Comparison of ENCODE assay signal across 8 cellular contexts in genomic region chr9:14315754-14316573, GRCh38. TPM values are rescaled to one million over a fixed set of nuclear protein-coding genes. Genes with fewer than 3 reads are reported as not detected.
DNase-seq lines count a peak whose midpoint lies in the region; ATAC-seq and TF ChIP-seq lines count a peak whose summit lies in the region.

No MANE protein-coding gene starts in this region.

- CTCF ChIA-PET in CD8-positive, alpha-beta memory T cell (lab: Charles Lee), result no interaction called here

- H3K9me3 Mint-ChIP-seq in CD8-positive, alpha-beta memory T cell, result peaks cover 0 to 9% (median 2%) of the 10 kb centered on the region in 5 donors

- H3K4me1 Mint-ChIP-seq in CD8-positive, alpha-beta memory T cell, result peaks cover 21 to 35% (median 33%) of the 10 kb centered on the region in 3 donors

- H3K27me3 ChIP-seq in CD8-positive, alpha-beta memory T cell (ENCODE audit: insufficient read depth, low read length, poor library complexity, severe bottlenecking), result peaks cover 23% of the 10 kb centered on the region
- H3K27me3 ChIP-seq in Karpas-422 (ENCODE audit: low read length), result no peaks in the 10 kb centered on the region
- no peaks in the 10 kb centered on the region for H3K27me3 ChIP-seq in adrenal gland
- peaks cover 12% of the 10 kb centered on the region for H3K27me3 ChIP-seq in hepatocyte

- H3K27ac ChIP-seq in CD8-positive, alpha-beta memory T cell (ENCODE audit: low read depth, low read length), result no peak overlapping the region
- H3K27ac ChIP-seq in Karpas-422 (ENCODE audit: low read length) (peak overlapping the region; percentile 89; the same call in 1 of the 2 replicates), adrenal gland (peak overlapping the region in 4 of 5 donors; percentile 73 to 99 (median 80)), hepatocyte (peak overlapping the region; percentile 93)

- TF ChIP-seq POLR2A in adrenal gland (IDR thresholded peaks at IDR 0.05), result peak in 1 of 2 donors; percentile 49

- intact Hi-C loops in adrenal gland (cut with DNase I), result no loop called here

- 3 to 6% (median 4%) methylated on average over 37 to 46 of the region's 46 CpGs for WGBS in adrenal gland, 4 donors
- WGBS in hepatocyte (ENCODE audit: low lambda C conversion rate, missing lambda C conversion rate), result 4% methylated on average over 26 of the region's 46 CpGs

- POLR2A ChIA-PET in CD8-positive, alpha-beta memory T cell (lab: Charles Lee), result no interaction called here

- H3K36me3 ChIP-seq in CD8-positive, alpha-beta memory T cell (ENCODE audit: insufficient read depth, low read length), result no peaks in the 10 kb centered on the region
- no peaks in the 10 kb centered on the region for H3K36me3 ChIP-seq in Karpas-422 (ENCODE audit: insufficient read depth, low read length)
- H3K36me3 ChIP-seq in adrenal gland (replicated peaks in 1 of 2), result no peaks in the 10 kb centered on the region
- no peaks in the 10 kb centered on the region for H3K36me3 ChIP-seq in hepatocyte (replicated peaks; ENCODE audit: insufficient read depth, low read depth)

- H3K79me2 ChIP-seq in Karpas-422 (ENCODE audit: low read length), result no peaks in the 10 kb centered on the region
- peaks cover 58% of the 10 kb centered on the region for H3K79me2 ChIP-seq in hepatocyte

- H3K4me3 Mint-ChIP-seq in CD8-positive, alpha-beta memory T cell, result peak overlapping the region; percentile 71 to 92 (median 83)

- H3K4me2 ChIP-seq in Karpas-422 (ENCODE audit: low read depth, low read length, poor library complexity, severe bottlenecking) (peak overlapping the region; percentile 77), hepatocyte (peak overlapping the region; percentile 92)

- TF ChIP-seq CTCF in adrenal gland (IDR thresholded peaks at IDR 0.05), result no peak
- TF ChIP-seq CTCF in hepatocyte (IDR thresholded peaks at IDR 0.05; ENCODE audit: poor library complexity), result no peak
- TF ChIP-seq CTCF in retinal pigment epithelial cell (conservative IDR thresholded peaks at IDR 0.05; ENCODE audit: low read depth, low read length), result no peak

- H2AFZ ChIP-seq in Karpas-422 (ENCODE audit: low read length), result 0 out of 2 replicates have a peak overlapping the region, but pooled peaks have one; percentile 66
- peak overlapping the region; percentile 54 for H2AFZ ChIP-seq in hepatocyte

- H3K4me3 ChIP-seq in CD8-positive, alpha-beta memory T cell (ENCODE audit: low read length), result no peak overlapping the region
- peak overlapping the region; percentile 68 for H3K4me3 ChIP-seq in Karpas-422 (ENCODE audit: low read length)
- peak overlapping the region; percentile 35 to 79 (median 48) for H3K4me3 ChIP-seq in adrenal gland
- H3K4me3 ChIP-seq in hepatocyte, result peak overlapping the region; percentile 57
- H3K4me3 ChIP-seq in retinal pigment epithelial cell (ENCODE audit: low read length), result peak overlapping the region; percentile 59

- H4K20me1 ChIP-seq in Karpas-422 (ENCODE audit: insufficient read depth, low read depth, low read length), result no peaks in the 10 kb centered on the region
- peaks cover 6% of the 10 kb centered on the region for H4K20me1 ChIP-seq in hepatocyte (ENCODE audit: insufficient read depth, poor library complexity, severe bottlenecking)

- peaks cover 4% of the 10 kb centered on the region for H3K4me1 ChIP-seq in CD8-positive, alpha-beta memory T cell (ENCODE audit: insufficient read depth, low read length)
- H3K4me1 ChIP-seq in Karpas-422 (ENCODE audit: low read length) (peaks cover 58% of the 10 kb centered on the region), adrenal gland (replicated peaks in 1 of 2) (peaks cover 0 to 44% of the 10 kb centered on the region in 2 donors), hepatocyte (ENCODE audit: insufficient read depth) (no peaks in the 10 kb centered on the region)

- ATAC-seq in GM18909 (IDR thresholded peaks at IDR 0.05; ENCODE audit: poor library complexity, unreplicated experiment) (no peak), HG02642 (IDR thresholded peaks at IDR 0.05; ENCODE audit: poor library complexity, unreplicated experiment) (no peak), HG02763 (IDR thresholded peaks at IDR 0.05; ENCODE audit: unreplicated experiment) (no peak)

- H3K27me3 Mint-ChIP-seq in CD8-positive, alpha-beta memory T cell, result peaks cover 45 to 55% of the 10 kb centered on the region in 2 donors

- DNase-seq in CD8-positive, alpha-beta memory T cell, result no peak
- DNase-seq in Karpas-422 (no peak), adrenal gland (peak; percentile 31 to 60 (median 42)), hepatocyte (ENCODE audit: low spot score) (peak; percentile 31), retinal pigment epithelial cell (ENCODE audit: low read depth) (peak; percentile 81)

- H3K9me2 ChIP-seq in Karpas-422 (replicated peaks; ENCODE audit: insufficient read depth, low read length) (no peaks in the 10 kb centered on the region), hepatocyte (replicated peaks; ENCODE audit: insufficient read depth) (no peaks in the 10 kb centered on the region)

- H3K9me3 ChIP-seq in CD8-positive, alpha-beta memory T cell (ENCODE audit: low read length), result no peaks in the 10 kb centered on the region
- H3K9me3 ChIP-seq in Karpas-422 (ENCODE audit: low read length) (no peaks in the 10 kb centered on the region), adrenal gland (replicated peaks in 1 of 3) (no peaks in the 10 kb centered on the region), hepatocyte (ENCODE audit: low read depth) (no peaks in the 10 kb centered on the region)

- H3K9ac ChIP-seq in Karpas-422 (ENCODE audit: low read length), result peak overlapping the region; percentile 72

- no peaks in the 10 kb centered on the region for H3K36me3 Mint-ChIP-seq in CD8-positive, alpha-beta memory T cell

- peak overlapping the region in 1 of 8 donors; percentile 90 for H3K27ac Mint-ChIP-seq in CD8-positive, alpha-beta memory T cell

RNA-seq across cellular contexts. Expression of gene NFIB, which starts 2.0 kb away (rescaled TPM):
- total RNA-seq in CD8-positive, alpha-beta memory T cell, result not detected
- polyA plus RNA-seq in CD8-positive, alpha-beta memory T cell, result not detected
- total RNA-seq in Karpas-422 (2014; rRNA removed; shearing (Covaris generic); ENCODE audit: low replicate concordance), result 1.0 and 3.6 TPM in 2 replicates
- total RNA-seq in adrenal gland, result 10 to 100 TPM; 28.9 to 84.1 (median 57.7) TPM
- 10 to 100 TPM; 10.9 to 15.0 (median 13.7) TPM for polyA plus RNA-seq in adrenal gland
- 22.8 and 27.3 TPM in 2 replicates for total RNA-seq in hepatocyte
- 13.4 and 15.2 TPM in 2 replicates for polyA plus RNA-seq in hepatocyte

Comparison
In these comparisons a context has a peak if more than half of its experiments do, and no peak if none do; other contexts are left out.
1. DNase-seq: peak in adrenal gland (7 of 7), hepatocyte (single experiment) and retinal pigment epithelial cell (single experiment); none in CD8-positive, alpha-beta memory T cell (0 of 5) and Karpas-422 (single experiment).